Comparison of ENCODE assay signal across 14 cellular contexts in genomic region chr18:12318334-12318697, GRCh38. TPM values are rescaled to one million over a fixed set of nuclear protein-coding genes. Genes with fewer than 3 reads are reported as not detected.
DNase-seq lines count a peak whose midpoint lies in the region; ATAC-seq, FAIRE-seq and TF ChIP-seq lines count a peak whose summit lies in the region.
"Had no signal": no experiment of that assay in that cellular context is flagged by ENCODE, and none has a peak within 500 bp of the region (broad histone marks: within the 10 kb centered on the region; RNA-seq: fewer than 3 reads in every experiment).

No MANE protein-coding gene starts in this region.

- peak overlapping the region; percentile 82 for H3K27ac Mint-ChIP-seq in neural progenitor cell
- H3K27ac Mint-ChIP-seq: activated T-helper 2 cell treated with anti-CD3 and anti-CD28 coated beads, Interferon-gamma antibody, Interleukin-2, Interleukin-4, amounts not matched to agents 10 μg/mL and 5 μg/mL and 100 μg/mL, durations not matched to agents 14 hours and 24 hours and 36 hours had no signal

- H3K4me3 Mint-ChIP-seq in neural progenitor cell, result no peak overlapping the region

- H3K4me2 ChIP-seq in A549 (no peak overlapping the region), OCI-LY7 (ENCODE audit: low read length) (peak overlapping the region; percentile 59), fibroblast of lung (ENCODE audit: extremely low read depth, insufficient read depth, low read length) (no peak overlapping the region), neural progenitor cell (no peak overlapping the region)

- DNase-seq in A549 (ENCODE audit: low read depth in 1 of 2, low spot score in 1 of 2) (no peak), OCI-LY7 (ENCODE audit: low spot score) (peak; percentile 51), fibroblast of lung (ENCODE audit: low read depth in 2 of 2) (no peak), neural progenitor cell (ENCODE audit: low spot score) (no peak), kidney tubule cell (ENCODE audit: low spot score) (no peak), NCI-H2171 treated with DMSO at 0.1 percent for 48 hours (lab: John Stamatoyannopoulos, UW) (no peak), NCI-H1930 (lab: John Stamatoyannopoulos, UW) (no peak), CD1c-positive myeloid dendritic cell (ENCODE audit: extremely low spot score) (no peak)
- DNase-seq: cerebellar nuclear complex, left lung, NCI-H1105 treated with DMSO at 0.1 percent for 48 hours, retina had no signal

- ATAC-seq in A549, result peak; percentile 45 to 48; a peak in 4 of 6 replicates

- TF ChIP-seq RAD21 in A549 (conservative IDR thresholded peaks at IDR 0.05 in 1 of 2, IDR thresholded peaks at IDR 0.05 in 1 of 2), result no peak

- H3K9me2 ChIP-seq in OCI-LY7 (ENCODE audit: insufficient read depth, low read length), result no peaks in the 10 kb centered on the region

- CTCF ChIA-PET in A549 (lab: Yijun Ruan, JAX), result interaction anchor here (0.6 to 4.2 kb wide), 3 partner anchors 10 to 46 kb away, joined by 3 to 25 read pairs (median 4); no protein-coding TSS in a partner anchor
- CTCF ChIA-PET in OCI-LY7 (lab: Charles Lee; ENCODE audit: unreplicated experiment), result interaction anchor here (1.0 kb wide), 1 partner anchor 9 kb away, joined by 4 read pairs; no protein-coding TSS in a partner anchor

- H3K27me3 ChIP-seq in fibroblast of lung (ENCODE audit: control insufficient read depth, insufficient read depth, low read length), result no peaks in the 10 kb centered on the region
- no peaks in the 10 kb centered on the region for H3K27me3 ChIP-seq in neural progenitor cell
- H3K27me3 ChIP-seq: left lung had no signal

- no peak for TF ChIP-seq EP300 in A549 (IDR thresholded peaks at IDR 0.05)

- POLR2A ChIA-PET in A549 (lab: Yijun Ruan, JAX), result interaction anchor here (2.0 kb wide), 1 partner anchor 59 kb away, joined by 6 read pairs; the partner anchor contains the start of gene AFG3L2
- POLR2A ChIA-PET in OCI-LY7 (lab: Charles Lee), result interaction anchor here (0.7 to 1.9 kb wide), 3 partner anchors 10 to 59 kb away, joined by 3 to 9 read pairs (median 3); partner anchors contain the start of gene AFG3L2

- peaks cover 30% of the 10 kb centered on the region for H3K36me3 Mint-ChIP-seq in neural progenitor cell

- peaks cover 9% of the 10 kb centered on the region for H3F3A ChIP-seq in neural progenitor cell (ENCODE audit: low read depth)

- H3K9me3 ChIP-seq in A549, result no peaks in the 10 kb centered on the region
- peaks cover 3% of the 10 kb centered on the region for H3K9me3 ChIP-seq in OCI-LY7 (ENCODE audit: low read length)
- H3K9me3 ChIP-seq in fibroblast of lung (ENCODE audit: control insufficient read depth, insufficient read depth, low read depth, low read length), result no peaks in the 10 kb centered on the region
- no peaks in the 10 kb centered on the region for H3K9me3 ChIP-seq in neural progenitor cell (ENCODE audit: low read depth)
- H3K9me3 ChIP-seq: left lung had no signal

- H3K79me2 ChIP-seq in OCI-LY7 (ENCODE audit: insufficient read depth, low read depth, low read length) (no peaks in the 10 kb centered on the region), fibroblast of lung (ENCODE audit: control insufficient read depth, insufficient read depth, low read length) (peaks cover 88% of the 10 kb centered on the region), neural progenitor cell (ENCODE audit: low read depth) (no peaks in the 10 kb centered on the region)

- no peaks in the 10 kb centered on the region for H3K27me3 Mint-ChIP-seq in neural progenitor cell (ENCODE audit: insufficient read depth, low read depth)

- FAIRE-seq in A549 (lab: Jason Lieb, UNC), result no peak

- H3K4me3 ChIP-seq in A549 (no peak overlapping the region), OCI-LY7 (ENCODE audit: low read depth, low read length, poor library complexity, severe bottlenecking) (peak overlapping the region; percentile 17), fibroblast of lung (replicated peaks in 1 of 4; ENCODE audit: control extremely low read depth in 1 of 4, insufficient read depth in 1 of 4, low read depth in 3 of 4, low read length in 4 of 4) (no peak overlapping the region), neural progenitor cell (no peak overlapping the region)
- H3K4me3 ChIP-seq: left lung had no signal

- intact Hi-C loops in OCI-LY7 (cut with micrococcal nuclease; ENCODE audit: unreplicated experiment), result loop anchor here (5.0 kb wide), 1 partner anchor 59 kb away; the partner anchor contains the start of gene AFG3L2

- no peak for TF ChIP-seq CTCF in A549 (IDR thresholded peaks at IDR 0.05)
- TF ChIP-seq CTCF in OCI-LY7 (conservative IDR thresholded peaks at IDR 0.05; ENCODE audit: low read length), result no peak
- TF ChIP-seq CTCF in fibroblast of lung (conservative IDR thresholded peaks at IDR 0.05 in 1 of 2, IDR thresholded peaks at IDR 0.05 in 1 of 2; ENCODE audit: low read depth in 1 of 2, low read length in 2 of 2), result no peak
- TF ChIP-seq CTCF in neural progenitor cell (IDR thresholded peaks at IDR 0.05), result no peak

- H3K4me1 ChIP-seq in A549 (no peaks in the 10 kb centered on the region), OCI-LY7 (ENCODE audit: insufficient read depth, low read length, poor library complexity, severe bottlenecking) (peaks cover 61% of the 10 kb centered on the region), fibroblast of lung (ENCODE audit: control insufficient read depth, extremely low read depth, insufficient read depth, low read length) (peaks cover 12% of the 10 kb centered on the region), neural progenitor cell (no peaks in the 10 kb centered on the region)

- no peaks in the 10 kb centered on the region for H4K20me1 ChIP-seq in OCI-LY7 (ENCODE audit: insufficient read depth, low read length)
- H4K20me1 ChIP-seq in fibroblast of lung (ENCODE audit: control insufficient read depth, extremely low read depth, insufficient read depth, low read length), result peaks cover 5% of the 10 kb centered on the region
- H4K20me1 ChIP-seq in neural progenitor cell (ENCODE audit: low read depth), result peaks cover 7% of the 10 kb centered on the region

- H2AFZ ChIP-seq in OCI-LY7 (ENCODE audit: low read length) (peak overlapping the region; percentile 72; the same call in 1 of the 2 replicates), fibroblast of lung (ENCODE audit: low read length) (no peak overlapping the region), neural progenitor cell (replicated peaks) (no peak overlapping the region)

- H3K27ac ChIP-seq in A549 (no peak overlapping the region), OCI-LY7 (ENCODE audit: low read depth, low read length, poor library complexity, severe bottlenecking) (peak overlapping the region; percentile 49), fibroblast of lung (ENCODE audit: insufficient read depth, low read length) (peak overlapping the region; percentile 64), neural progenitor cell (no peak overlapping the region)

- WGBS in A549 (ENCODE audit: missing lambda C conversion rate), result 62% methylated on average over 5 of the region's 5 CpGs

- no peak overlapping the region for H3K9ac ChIP-seq in fibroblast of lung (ENCODE audit: insufficient read depth, low read length)
- no peak overlapping the region for H3K9ac ChIP-seq in neural progenitor cell

- peaks cover 5% of the 10 kb centered on the region; the same call in 1 of the 2 replicates for H3K36me3 ChIP-seq in OCI-LY7 (ENCODE audit: insufficient read depth, low read length)
- peaks cover 18% of the 10 kb centered on the region for H3K36me3 ChIP-seq in fibroblast of lung (ENCODE audit: control insufficient read depth, insufficient read depth, low read length)
- peaks cover 5% of the 10 kb centered on the region for H3K36me3 ChIP-seq in neural progenitor cell

- peaks cover 33% of the 10 kb centered on the region for H3K4me1 Mint-ChIP-seq in neural progenitor cell

- BruUV-seq in OCI-LY7 (replicated peaks; lab: Mats Ljungman, UMichigan), result no TSS peak

- TF ChIP-seq POLR2A in A549 (IDR thresholded peaks at IDR 0.05; ENCODE audit: low read length), result no peak

- no peaks in the 10 kb centered on the region for H3K9me3 Mint-ChIP-seq in neural progenitor cell
- H3K9me3 Mint-ChIP-seq: activated T-helper 2 cell treated with anti-CD3 and anti-CD28 coated beads, Interferon-gamma antibody, Interleukin-2, Interleukin-4, amounts not matched to agents 10 μg/mL and 5 μg/mL and 100 μg/mL, durations not matched to agents 14 hours and 24 hours and 36 hours had no signal

TF ChIP-seq in A549, 52 proteins besides CTCF, POLR2A, EP300 and RAD21 (continues in another document):
- TF ChIP-seq TP53 (CRISPR knock-in tag; IDR thresholded peaks at IDR 0.05), result no peak
- no peak for TF ChIP-seq EHF (CRISPR knock-in tag; IDR thresholded peaks at IDR 0.05)
- TF ChIP-seq ZFP36 (IDR thresholded peaks at IDR 0.05; ENCODE audit: borderline replicate concordance, partially characterized antibody), result no peak
- TF ChIP-seq RARB (CRISPR knock-in tag; IDR thresholded peaks at IDR 0.05), result no peak

RNA-seq across cellular contexts. Expression of gene TUBB6, which starts 10.3 kb away (rescaled TPM):
- polyA plus RNA-seq in A549 (2011; rRNA removed) (83.7 and 88.5 TPM in 2 replicates), A549 (2017; fragmentation: RNase III; extraction: RNeasy Plus Mini Kit Qiagen cat#74134 plus additional on column Dnase treatment) (235 to 259 TPM (median 235 TPM) in 3 replicates), fibroblast of lung (549 and 646 TPM in 2 replicates)
- 359 and 471 TPM in 2 replicates for polyA plus RNA-seq in A549 (2012; cell fraction: cytosol; rRNA removed)
- polyA plus RNA-seq in A549 (2012; cell fraction: nucleus; rRNA removed), result 409 and 668 TPM in 2 replicates
- 81.7 and 95.6 TPM in 2 replicates for polyA minus RNA-seq in A549 (2011; rRNA and poly(A)+ RNA removed)
- total RNA-seq in OCI-LY7 (2014; rRNA removed; shearing (Covaris generic)), result not detected in 2 replicates
- total RNA-seq in OCI-LY7 (2022) (not detected in 2 replicates), fibroblast of lung (269 and 408 TPM in 2 replicates), neural progenitor cell (ENCODE audit: low replicate concordance) (92.7 and 137 TPM in 2 replicates)
- 613 and 673 TPM in 2 replicates for polyA plus RNA-seq in fibroblast of lung (2012)
- 453 and 575 TPM in 2 replicates for polyA minus RNA-seq in fibroblast of lung (ENCODE audit: low replicate concordance)
- total RNA-seq: HT-29 had no signal

RNA-seq across cellular contexts. Expression of gene AFG3L2, which starts 58.7 kb away (rescaled TPM):
- polyA plus RNA-seq in A549 (2011; rRNA removed) (36.5 and 56.4 TPM in 2 replicates), A549 (2017; fragmentation: RNase III; extraction: RNeasy Plus Mini Kit Qiagen cat#74134 plus additional on column Dnase treatment) (33.7 to 37.8 TPM (median 33.8 TPM) in 3 replicates), fibroblast of lung (36.3 and 38.3 TPM in 2 replicates)
- 22.8 and 23.3 TPM in 2 replicates for polyA plus RNA-seq in A549 (2012; cell fraction: cytosol; rRNA removed)
- 19.3 and 27.7 TPM in 2 replicates for polyA plus RNA-seq in A549 (2012; cell fraction: nucleus; rRNA removed)
- polyA minus RNA-seq in A549 (2011; rRNA and poly(A)+ RNA removed), result 25.9 and 28.7 TPM in 2 replicates
- 44.8 and 49.2 TPM in 2 replicates for total RNA-seq in OCI-LY7 (2014; rRNA removed; shearing (Covaris generic))
- total RNA-seq in OCI-LY7 (2022) (61.3 and 72.7 TPM in 2 replicates), fibroblast of lung (38.5 and 41.0 TPM in 2 replicates), neural progenitor cell (ENCODE audit: low replicate concordance) (38.9 and 51.7 TPM in 2 replicates)
- 32.1 and 32.4 TPM in 2 replicates for polyA plus RNA-seq in fibroblast of lung (2012)
- polyA minus RNA-seq in fibroblast of lung (ENCODE audit: low replicate concordance), result 13.6 and 19.2 TPM in 2 replicates

Comparison
In these comparisons a context has a peak if more than half of its experiments do, and no peak if none do; other contexts are left out.
1. H3K27ac ChIP-seq: peak in OCI-LY7 (single experiment) and fibroblast of lung (single experiment); none in A549 (0 of 2) and neural progenitor cell (single experiment).
2. RNA of gene TUBB6, which starts 10.3 kb away (total RNA-seq): 269 to 408 TPM in fibroblast of lung and 92.7 to 137 TPM in neural progenitor cell; not detected in OCI-LY7; every median in the first group is over 10 times any median in the second.